8 cellular contexts compared by ENCODE assay signal in genomic region chr9:98410185-98410697, GRCh38.
DNase-seq lines count a peak whose midpoint lies in the region; ATAC-seq, FAIRE-seq and TF ChIP-seq lines count a peak whose summit lies in the region.

No MANE protein-coding gene starts in this region.

- no TSS peak for BruUV-seq in K562 (replicated peaks; lab: Mats Ljungman, UMichigan)

- H3K4me1 ChIP-seq in K562 (replicated peaks in 1 of 2; ENCODE audit: control insufficient read depth in 2 of 2, insufficient read depth in 2 of 2, low read length in 2 of 2), result peaks cover 4 to 17% of the 10 kb centered on the region in 2 experiments; a peak in 4 of 5 replicates
- H3K4me1 ChIP-seq in kidney (ENCODE audit: control insufficient read depth in 1 of 2, insufficient read depth in 1 of 2, low read depth in 1 of 2, low read length in 2 of 2), result no peaks in the 10 kb centered on the region
- H3K4me1 ChIP-seq in stomach, result peaks cover 0 to 10% (median 2%) of the 10 kb centered on the region in 4 donors

- H3K4me2 ChIP-seq in K562 (ENCODE audit: insufficient read depth, low read length), result peak overlapping the region; percentile 65

- H2AFZ ChIP-seq in K562 (ENCODE audit: low read depth, low read length), result peak overlapping the region; percentile 96

- no peaks in the 10 kb centered on the region for H3K79me2 ChIP-seq in K562 (ENCODE audit: control insufficient read depth, insufficient read depth, low read length)

- H3K27ac ChIP-seq in K562 (ENCODE audit: extremely low read depth, low read depth, low read length) (peak overlapping the region; percentile 42; the same call in 2 of the 3 replicates), kidney (ENCODE audit: low read depth in 2 of 2, low read length in 2 of 2) (no peak overlapping the region), stomach (no peak overlapping the region)

- H3K9me1 ChIP-seq in K562 (ENCODE audit: control insufficient read depth, insufficient read depth, low read length), result no peaks in the 10 kb centered on the region

- POLR2A ChIA-PET in K562 (lab: Yijun Ruan, JAX), result interaction anchor here (0.6 to 2.2 kb wide), 3 partner anchors 9 to 96 kb away, joined by 3 to 5 read pairs (median 3); no protein-coding TSS in a partner anchor

- ATAC-seq in K562, result peak; percentile 98
- no peak for ATAC-seq in esophagus mucosa

- in situ Hi-C loops in K562 (cut with MboI), result no loop called here

- H3K36me3 ChIP-seq in K562 (ENCODE audit: control insufficient read depth, insufficient read depth, low read length) (no peaks in the 10 kb centered on the region; the same call in 2 of the 3 replicates), kidney (ENCODE audit: control insufficient read depth in 1 of 2, insufficient read depth in 2 of 2, low read length in 2 of 2) (no peaks in the 10 kb centered on the region), stomach (no peaks in the 10 kb centered on the region)

- H3K4me3 ChIP-seq in Jurkat, Clone E6-1 (ENCODE audit: low read length), result no peak overlapping the region
- H3K4me3 ChIP-seq in K562 (0 out of 2 replicates have a peak overlapping the region, but pooled peaks have one; percentile 8), kidney (ENCODE audit: low read length in 2 of 2) (no peak overlapping the region), stomach (no peak overlapping the region)

- FAIRE-seq in K562 (lab: Jason Lieb, UNC), result peak; percentile 99
- FAIRE-seq in kidney (lab: Jason Lieb, UNC), result no peak

- H3K27me3 ChIP-seq in K562 (ENCODE audit: control insufficient read depth in 2 of 2, insufficient read depth in 2 of 2, low read length in 2 of 2) (no peaks in the 10 kb centered on the region), stomach (no peaks in the 10 kb centered on the region)

- H3K9me3 ChIP-seq in K562 (replicated peaks; ENCODE audit: control insufficient read depth, insufficient read depth, low read depth, low read length) (no peaks in the 10 kb centered on the region), kidney (ENCODE audit: control insufficient read depth in 1 of 2, low read length in 2 of 2) (no peaks in the 10 kb centered on the region), stomach (no peaks in the 10 kb centered on the region)

- peak; percentile 20; the same call in 1 of the 2 replicates for TF ChIP-seq EP300 in K562 (IDR thresholded peaks at IDR 0.05; ENCODE audit: low read length)
- TF ChIP-seq EP300 in stomach (IDR thresholded peaks at IDR 0.05), result no peak

- H4K20me1 ChIP-seq in K562 (replicated peaks; ENCODE audit: control insufficient read depth, insufficient read depth, low read length), result no peaks in the 10 kb centered on the region

- CTCF ChIA-PET in K562 (lab: Yijun Ruan, JAX; ENCODE audit: low intra/inter-chr PET ratio), result interaction anchor here (0.7 to 1.6 kb wide), 2 partner anchors 95 to 371 kb away, joined by 4 read pairs; no protein-coding TSS in a partner anchor

- TF ChIP-seq POLR2A in K562 (conservative IDR thresholded peaks at IDR 0.05) (no peak; the same call in 1 of the 2 replicates), stomach (IDR thresholded peaks at IDR 0.05) (no peak)

- TF ChIP-seq RAD21 in K562 (CRISPR knock-in tag; conservative IDR thresholded peaks at IDR 0.05 in 1 of 2, IDR thresholded peaks at IDR 0.05 in 1 of 2), result no peak

- intact Hi-C loops in K562 (cut with micrococcal nuclease), result loop anchor here (10.0 kb wide), 1 partner anchor 95 kb away; no protein-coding TSS in a partner anchor
- intact Hi-C loops in kidney (cut with DNase I), result no loop called here
- intact Hi-C loops in stomach (cut with DNase I; ENCODE audit: low total_unique reads), result no loop called here

- WGBS in K562 (ENCODE audit: insufficient coverage, low coverage, missing lambda C conversion rate), result 4% methylated on average over 8 of the region's 8 CpGs
- 22 to 30% (median 24%) methylated on average over 8 of the region's 8 CpGs for WGBS in stomach, 5 donors

- H3K9ac ChIP-seq in K562 (ENCODE audit: insufficient read depth in 1 of 2, low read depth in 2 of 2, low read length in 2 of 2) (peak overlapping the region; percentile 36 to 75; a peak in 2 of 4 replicates), kidney (ENCODE audit: low read length in 2 of 2) (no peak overlapping the region)

- TF ChIP-seq CTCF in K562 (IDR thresholded peaks at IDR 0.05 in 2 of 3, conservative IDR thresholded peaks at IDR 0.05 in 1 of 3; ENCODE audit: insufficient read depth in 2 of 3, low read depth in 1 of 3, low read length in 3 of 3), result peak in 2 of 3 experiments; percentile 35 to 41; a peak in 3 of 6 replicates
- peak; percentile 12 for TF ChIP-seq CTCF in kidney (IDR thresholded peaks at IDR 0.05; ENCODE audit: borderline replicate concordance, extremely low read depth, insufficient read depth)
- peak in 1 of 7 experiments; percentile 16 for TF ChIP-seq CTCF in stomach (IDR thresholded peaks at IDR 0.05)

- DNase-seq in A172 (ENCODE audit: low spot score) (peak; percentile 14), K562 (ENCODE audit: extremely low read depth in 1 of 4, low spot score in 3 of 4) (peak; percentile 68 to 88 (median 80)), kidney (no peak), stomach (no peak), KG1 (lab: John Stamatoyannopoulos, UW) (no peak)
- peak; percentile 22 for DNase-seq in Jurkat, Clone E6-1 (ENCODE audit: low read depth, low spot score)
- DNase-seq in activated effector memory CD4-positive, alpha-beta T cell treated with anti-CD3 and anti-CD28 coated beads, Interleukin-2, amount 50 U/mL, for 16 hours, result no peak

TF ChIP-seq in K562, 482 proteins besides CTCF, POLR2A, EP300 and RAD21 (continues in another document):
- TF ChIP-seq FIP1L1 (IDR thresholded peaks at IDR 0.05; ENCODE audit: low read depth, low read length, poor library complexity, severe bottlenecking), result no peak
- TF ChIP-seq SP1 (CRISPR knock-in tag; IDR thresholded peaks at IDR 0.05), result no peak
- TF ChIP-seq ARHGAP35 (IDR thresholded peaks at IDR 0.05; ENCODE audit: partially characterized antibody), result no peak
- peak; percentile 62; the same call in 1 of the 2 replicates for TF ChIP-seq ZNF766 (CRISPR knock-in tag; conservative IDR thresholded peaks at IDR 0.05)
- TF ChIP-seq ZNF143 (CRISPR knock-in tag; IDR thresholded peaks at IDR 0.05), result peak; percentile 87
- TF ChIP-seq PTBP1 (IDR thresholded peaks at IDR 0.05; ENCODE audit: low read depth, low read length), result no peak
- no peak for TF ChIP-seq ARID3A (IDR thresholded peaks at IDR 0.05; ENCODE audit: borderline replicate concordance, low read depth, low read length)
- peak; percentile 88 for TF ChIP-seq SPI1 (IDR thresholded peaks at IDR 0.05; ENCODE audit: borderline replicate concordance, low read depth, low read length)
- TF ChIP-seq FOXK1 (CRISPR knock-in tag; IDR thresholded peaks at IDR 0.05; ENCODE audit: borderline replicate concordance), result no peak
- TF ChIP-seq, protein P1, sequence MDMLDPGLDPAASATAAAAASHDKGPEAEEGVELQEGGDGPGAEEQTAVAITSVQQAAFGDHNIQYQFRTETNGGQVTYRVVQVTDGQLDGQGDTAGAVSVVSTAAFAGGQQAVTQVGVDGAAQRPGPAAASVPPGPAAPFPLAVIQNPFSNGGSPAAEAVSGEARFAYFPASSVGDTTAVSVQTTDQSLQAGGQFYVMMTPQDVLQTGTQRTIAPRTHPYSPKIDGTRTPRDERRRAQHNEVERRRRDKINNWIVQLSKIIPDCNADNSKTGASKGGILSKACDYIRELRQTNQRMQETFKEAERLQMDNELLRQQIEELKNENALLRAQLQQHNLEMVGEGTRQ (CRISPR knock-in tag; IDR thresholded peaks at IDR 0.05), result no peak
- no peak for TF ChIP-seq TCF7L2 (IDR thresholded peaks at IDR 0.05; ENCODE audit: low read depth, low read length)
- TF ChIP-seq CREB3L1 (IDR thresholded peaks at IDR 0.05; ENCODE audit: borderline replicate concordance, low read depth), result peak; percentile 66; the same call in 1 of the 2 replicates
- TF ChIP-seq MEF2A (IDR thresholded peaks at IDR 0.05; ENCODE audit: control insufficient read depth, low read depth, low read length), result no peak
- TF ChIP-seq SRF (CRISPR knock-in tag; IDR thresholded peaks at IDR 0.05), result peak in 1 of 2 experiments; percentile 83; a peak in 1 of 4 replicates
- TF ChIP-seq RFX5 (IDR thresholded peaks at IDR 0.05; ENCODE audit: low read depth, low read length), result 0 out of 2 replicates have a peak, but pooled peaks have one; percentile 19
- TF ChIP-seq, protein P2, sequence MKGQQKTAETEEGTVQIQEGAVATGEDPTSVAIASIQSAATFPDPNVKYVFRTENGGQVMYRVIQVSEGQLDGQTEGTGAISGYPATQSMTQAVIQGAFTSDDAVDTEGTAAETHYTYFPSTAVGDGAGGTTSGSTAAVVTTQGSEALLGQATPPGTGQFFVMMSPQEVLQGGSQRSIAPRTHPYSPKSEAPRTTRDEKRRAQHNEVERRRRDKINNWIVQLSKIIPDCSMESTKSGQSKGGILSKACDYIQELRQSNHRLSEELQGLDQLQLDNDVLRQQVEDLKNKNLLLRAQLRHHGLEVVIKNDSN (CRISPR knock-in tag; IDR thresholded peaks at IDR 0.05), result no peak
- TF ChIP-seq ZNF778 (CRISPR knock-in tag; IDR thresholded peaks at IDR 0.05), result no peak
- TF ChIP-seq ZFP36 (IDR thresholded peaks at IDR 0.05; ENCODE audit: low read depth, low read length, partially characterized antibody), result peak; percentile 53

Comparison
In these comparisons a context has a peak if more than half of its experiments do, and no peak if none do; other contexts are left out.
1. DNase-seq: peak in A172 (single experiment), Jurkat, Clone E6-1 (single experiment) and K562 (4 of 4); none in kidney (single experiment), activated effector memory CD4-positive, alpha-beta T cell treated with anti-CD3 and anti-CD28 coated beads, Interleukin-2, amount 50 U/mL, for 16 hours (single experiment), stomach (single experiment) and KG1 (single experiment).
2. H3K9ac ChIP-seq: peak in K562 (2 of 2); none in kidney (0 of 2).